In the genomic region with DNA sequence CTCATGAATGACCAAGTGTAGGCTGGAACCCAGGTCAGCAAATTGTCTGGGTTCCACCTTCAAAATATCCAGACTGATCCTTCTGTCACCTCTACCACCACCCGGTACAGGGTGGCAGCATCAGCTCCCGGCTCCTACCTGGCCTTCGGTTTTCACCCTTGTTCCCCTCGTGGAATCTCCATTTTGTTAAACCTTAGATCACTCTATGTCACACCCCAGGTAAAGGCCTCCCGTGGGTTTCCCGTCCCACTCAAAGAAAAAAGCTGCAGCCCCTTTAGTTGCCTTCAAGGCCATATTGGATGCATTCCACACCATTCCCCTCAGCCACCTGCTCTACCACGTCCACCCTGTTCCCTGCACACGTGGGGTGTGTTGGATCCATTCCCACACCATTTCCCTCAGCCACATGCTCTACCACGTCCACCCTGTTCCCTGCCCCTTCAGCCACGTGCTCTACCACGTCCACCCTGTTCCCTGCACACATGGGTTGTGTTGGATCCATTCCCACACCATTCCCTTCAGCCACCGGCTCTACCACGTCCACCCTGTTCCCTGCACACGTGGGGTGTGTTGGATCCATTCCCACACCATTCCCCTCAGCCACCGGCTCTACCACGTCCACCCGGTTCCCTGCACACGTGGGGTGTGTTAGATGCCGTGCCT, we compare ENCODE assay signal across 22 cellular contexts. TPM values are rescaled to one million over a fixed set of nuclear protein-coding genes. Genes with fewer than 3 reads are reported as not detected.
DNase-seq lines count a peak whose midpoint lies in the region; FAIRE-seq and TF ChIP-seq lines count a peak whose summit lies in the region.
"Had no signal": no experiment of that assay in that cellular context is flagged by ENCODE, and none has a peak within 500 bp of the region (broad histone marks: within the 10 kb centered on the region; RNA-seq: fewer than 3 reads in every experiment).

No MANE protein-coding gene starts in this region.

- peaks cover 0 to 16% (median 0%) of the 10 kb centered on the region in 4 donors for H3K27me3 ChIP-seq in esophagus muscularis mucosa

- no peak overlapping the region for H3K4me3 ChIP-seq in esophagus muscularis mucosa

- no peak overlapping the region for H3K27ac Mint-ChIP-seq in osteocyte (ENCODE audit: unreplicated experiment)
- H3K27ac Mint-ChIP-seq: CD8-positive, alpha-beta T cell had no signal

- 81% methylated on average over 19 of the region's 19 CpGs for WGBS in esophagus muscularis mucosa

- no peak for TF ChIP-seq CTCF in esophagus muscularis mucosa (IDR thresholded peaks at IDR 0.05)
- no peak for TF ChIP-seq CTCF in osteocyte (IDR thresholded peaks at IDR 0.05)
- TF ChIP-seq CTCF in D721Med (IDR thresholded peaks at IDR 0.05; ENCODE audit: insufficient read depth, missing control alignments): no peak
- TF ChIP-seq CTCF in GM20000 (IDR thresholded peaks at IDR 0.05; ENCODE audit: extremely low read depth, missing control alignments): no peak

- no peak overlapping the region for H3K27ac ChIP-seq in esophagus muscularis mucosa (replicated peaks in 1 of 4)
- H3K27ac ChIP-seq: 22Rv1 had no signal

- H3K4me1 ChIP-seq in esophagus muscularis mucosa: no peaks in the 10 kb centered on the region

- no peak for TF ChIP-seq EP300 in esophagus muscularis mucosa (IDR thresholded peaks at IDR 0.05)

- H3K4me1 Mint-ChIP-seq in osteocyte (ENCODE audit: unreplicated experiment): no peaks in the 10 kb centered on the region

- FAIRE-seq in D721Med (lab: Jason Lieb, UNC): no peak
- FAIRE-seq: GM18507 had no signal

- peaks cover 9% of the 10 kb centered on the region for H3K27me3 Mint-ChIP-seq in osteocyte (ENCODE audit: unreplicated experiment)

- TF ChIP-seq POLR2A in esophagus muscularis mucosa (IDR thresholded peaks at IDR 0.05; ENCODE audit: low read depth): no peak

- intact Hi-C loops in esophagus muscularis mucosa (cut with DNase I): no loop called here

- no peak overlapping the region for H3K4me3 Mint-ChIP-seq in osteocyte (ENCODE audit: unreplicated experiment)
- H3K4me3 Mint-ChIP-seq: CD8-positive, alpha-beta T cell had no signal

- H3K36me3 ChIP-seq in esophagus muscularis mucosa: peaks cover 0 to 4% (median 0%) of the 10 kb centered on the region in 4 donors

- H3K9me3 Mint-ChIP-seq in osteocyte (ENCODE audit: unreplicated experiment): peaks cover 9% of the 10 kb centered on the region

- peaks cover 0 to 17% (median 10%) of the 10 kb centered on the region in 4 donors for H3K9me3 ChIP-seq in esophagus muscularis mucosa

- no peaks in the 10 kb centered on the region for H3K36me3 Mint-ChIP-seq in osteocyte (ENCODE audit: unreplicated experiment)

- DNase-seq in activated CD8-positive, alpha-beta memory T cell treated with anti-CD3 and anti-CD28 coated beads for 24 hours: peak; percentile 19
- no peak for DNase-seq in activated CD8-positive, alpha-beta memory T cell treated with anti-CD3 and anti-CD28 coated beads, Interleukin-2, amount 50 U/mL, for 4 hours
- DNase-seq in esophagus muscularis mucosa (ENCODE audit: extremely low spot score) (peak; percentile 66), osteocyte (ENCODE audit: extremely low spot score, unreplicated experiment) (peak; percentile 44), ureter (ENCODE audit: low spot score) (peak; percentile 6), D721Med (ENCODE audit: insufficient read length, low spot score) (no peak), GM20000 (ENCODE audit: low spot score) (no peak)
- no peak for DNase-seq in stimulated activated CD4-positive, alpha-beta T cell treated with anti-CD3 and anti-CD28 coated beads, Interleukin-2, amount 100 ng/mL, for 24 hours
- DNase-seq: ACHN, C1 segment of cervical spinal cord, GDM1, Karpas-422, NCI-H1417, NCI-H1694 treated with DMSO at 0.1 percent for 48 hours, NCI-H2081 treated with DMSO at 0.1 percent for 48 hours, NCI-H2171 treated with DMSO at 0.1 percent for 48 hours, NCI-H524 treated with DMSO at 0.1 percent for 48 hours, NCI-H82 had no signal

RNA-seq across cellular contexts. Expression of a gene that starts 23.8 kb away (rescaled TPM):
- not detected for total RNA-seq in esophagus muscularis mucosa
- total RNA-seq in osteocyte: 0.43 TPM in 1 of 2 replicates, not detected in the other
- total RNA-seq in ureter: not detected
- total RNA-seq: CD8-positive, alpha-beta T cell had no signal

RNA-seq across cellular contexts. Expression of a gene that starts 24.9 kb away (rescaled TPM):
- total RNA-seq in esophagus muscularis mucosa (under 1 TPM in 3 of 4 donors, not detected in 1; 0.17 to 0.78 (median 0.34) TPM), osteocyte (not detected in 2 replicates), ureter (1.2 TPM)
- total RNA-seq: CD8-positive, alpha-beta T cell; MCF 10A had no signal

Comparison
In these comparisons a context has a peak if more than half of its experiments do, and no peak if none do; other contexts are left out.
1. DNase-seq: peak in activated CD8-positive, alpha-beta memory T cell treated with anti-CD3 and anti-CD28 coated beads for 24 hours (single experiment), esophagus muscularis mucosa (single experiment), osteocyte (single experiment) and ureter (single experiment); none in activated CD8-positive, alpha-beta memory T cell treated with anti-CD3 and anti-CD28 coated beads, Interleukin-2, amount 50 U/mL, for 4 hours (single experiment), D721Med (single experiment), GM20000 (single experiment) and stimulated activated CD4-positive, alpha-beta T cell treated with anti-CD3 and anti-CD28 coated beads, Interleukin-2, amount 100 ng/mL, for 24 hours (0 of 2).